Comparison of ENCODE assay signal across 16 cellular contexts in genomic region chr1:107804134-107804533, GRCh38.
DNase-seq lines count a peak whose midpoint lies in the region; ATAC-seq and TF ChIP-seq lines count a peak whose summit lies in the region.
"Had no signal": no experiment of that assay in that cellular context is flagged by ENCODE, and none has a peak within 500 bp of the region (broad histone marks: within the 10 kb centered on the region; RNA-seq: fewer than 3 reads in every experiment).

No MANE protein-coding gene starts in this region.

- H2BK15ac ChIP-seq in mesenchymal stem cell (ENCODE audit: low read depth, poor library complexity, severe bottlenecking), result no peak overlapping the region

- H2AK5ac ChIP-seq in mesenchymal stem cell (ENCODE audit: low read length, severe bottlenecking), result no peak overlapping the region

- no peak overlapping the region for H3K4me2 ChIP-seq in mesenchymal stem cell (ENCODE audit: low read length, poor library complexity, severe bottlenecking)

- no peak overlapping the region for H3K18ac ChIP-seq in mesenchymal stem cell (ENCODE audit: low read depth in 1 of 2, low read length in 2 of 2)

- no peaks in the 10 kb centered on the region for H3K36me3 Mint-ChIP-seq in CD4-positive, alpha-beta memory T cell
- no peaks in the 10 kb centered on the region for H3K36me3 Mint-ChIP-seq in dendritic cell treated with granulocyte-macrophage colony-stimulating factor and Interleukin-4, amounts not matched to agents 40 ng/mL and 50 ng/mL, for 4 days (ENCODE audit: low read depth)

- no peak overlapping the region for H2BK12ac ChIP-seq in mesenchymal stem cell (ENCODE audit: low read length in 2 of 2)

- no peak overlapping the region for H3K23ac ChIP-seq in mesenchymal stem cell (ENCODE audit: low read length in 2 of 2)

- H3K27ac ChIP-seq in CD4-positive, alpha-beta memory T cell (ENCODE audit: low read depth, low read length), result no peak overlapping the region
- H3K27ac ChIP-seq in prostate gland (no peak overlapping the region), mesenchymal stem cell (ENCODE audit: low read length, poor library complexity, severe bottlenecking) (no peak overlapping the region)
- H3K27ac ChIP-seq: C4-2B had no signal

- no peak overlapping the region for H4K91ac ChIP-seq in mesenchymal stem cell (ENCODE audit: low read length)

- H2BK5ac ChIP-seq in mesenchymal stem cell (ENCODE audit: low read depth, low read length, poor library complexity, severe bottlenecking), result no peak overlapping the region

- peaks cover 0 to 4% (median 2%) of the 10 kb centered on the region in 8 donors for H3K9me3 Mint-ChIP-seq in CD4-positive, alpha-beta memory T cell
- H3K9me3 Mint-ChIP-seq in dendritic cell treated with granulocyte-macrophage colony-stimulating factor and Interleukin-4, amounts not matched to agents 40 ng/mL and 50 ng/mL, for 4 days, result no peaks in the 10 kb centered on the region
- H3K9me3 Mint-ChIP-seq: HFFc6 had no signal

- WGBS in prostate gland, result 69% methylated on average over 1 of the region's 1 CpG
- WGBS in mesenchymal stem cell, result no CpG with 5 or more reads among the region's 1 CpG

- peaks cover 25 to 36% (median 31%) of the 10 kb centered on the region in 4 donors for H3K4me1 Mint-ChIP-seq in CD4-positive, alpha-beta memory T cell
- peaks cover 58% of the 10 kb centered on the region for H3K4me1 Mint-ChIP-seq in dendritic cell treated with granulocyte-macrophage colony-stimulating factor and Interleukin-4, amounts not matched to agents 40 ng/mL and 50 ng/mL, for 4 days (ENCODE audit: low read depth)
- H3K4me1 Mint-ChIP-seq: nephron progenitor cell had no signal

- peak overlapping the region in 6 of 7 donors; percentile 2 to 71 (median 18) for H3K27ac Mint-ChIP-seq in CD4-positive, alpha-beta memory T cell
- H3K27ac Mint-ChIP-seq in dendritic cell treated with granulocyte-macrophage colony-stimulating factor and Interleukin-4, amounts not matched to agents 40 ng/mL and 50 ng/mL, for 4 days, result peak overlapping the region; percentile 26
- H3K27ac Mint-ChIP-seq: HFFc6, nephron progenitor cell had no signal

- H3K79me1 ChIP-seq in mesenchymal stem cell (replicated peaks; ENCODE audit: low read length, poor library complexity, severe bottlenecking), result no peaks in the 10 kb centered on the region

- H4K8ac ChIP-seq in mesenchymal stem cell (ENCODE audit: low read length), result no peak overlapping the region

- CTCF ChIA-PET in CD4-positive, alpha-beta memory T cell (lab: Charles Lee; ENCODE audit: partially characterized antibody), result no interaction called here

- no peaks in the 10 kb centered on the region for H3K9me3 ChIP-seq in CD4-positive, alpha-beta memory T cell (ENCODE audit: control insufficient read depth in 1 of 2, low read length in 2 of 2)
- no peaks in the 10 kb centered on the region for H3K9me3 ChIP-seq in prostate gland
- peaks cover 6% of the 10 kb centered on the region for H3K9me3 ChIP-seq in mesenchymal stem cell (ENCODE audit: control insufficient read depth, low read length)

- H3K36me3 ChIP-seq in CD4-positive, alpha-beta memory T cell (ENCODE audit: insufficient read depth, low read length), result no peaks in the 10 kb centered on the region
- H3K36me3 ChIP-seq in prostate gland, result no peaks in the 10 kb centered on the region
- H3K36me3 ChIP-seq in mesenchymal stem cell (ENCODE audit: control insufficient read depth in 1 of 2, insufficient read depth in 2 of 2, low read depth in 1 of 2, low read length in 2 of 2), result no peaks in the 10 kb centered on the region

- ATAC-seq in HG03520 (IDR thresholded peaks at IDR 0.05; ENCODE audit: unreplicated experiment), result no peak

- H3K4ac ChIP-seq in mesenchymal stem cell (ENCODE audit: low read depth in 1 of 2, low read length in 2 of 2), result no peak overlapping the region

- H3K27me3 Mint-ChIP-seq in CD4-positive, alpha-beta memory T cell, result no peaks in the 10 kb centered on the region
- no peaks in the 10 kb centered on the region for H3K27me3 Mint-ChIP-seq in dendritic cell treated with granulocyte-macrophage colony-stimulating factor and Interleukin-4, amounts not matched to agents 40 ng/mL and 50 ng/mL, for 4 days

- peaks cover 24% of the 10 kb centered on the region for H3K4me1 ChIP-seq in CD4-positive, alpha-beta memory T cell (ENCODE audit: insufficient read depth, low read length)
- H3K4me1 ChIP-seq in prostate gland (replicated peaks), result no peaks in the 10 kb centered on the region
- no peaks in the 10 kb centered on the region for H3K4me1 ChIP-seq in mesenchymal stem cell (ENCODE audit: control insufficient read depth, insufficient read depth, low read depth, low read length)

- H3K14ac ChIP-seq in mesenchymal stem cell (ENCODE audit: low read length in 2 of 2), result no peak overlapping the region

- TF ChIP-seq CTCF in prostate gland (IDR thresholded peaks at IDR 0.05), result no peak

- DNase-seq in CD4-positive, alpha-beta memory T cell, result peak in 4 of 5 donors; percentile 15 to 46 (median 34)
- DNase-seq in Jurkat, Clone E6-1 (ENCODE audit: low read depth, low spot score), result peak; percentile 90
- DNase-seq in SIG-M5 treated with dmso at 0.1 percent for 504 hours (lab: John Stamatoyannopoulos, UW; ENCODE audit: unreplicated experiment) (peak; percentile 74), COR-L47 (lab: John Stamatoyannopoulos, UW) (no peak), prostate gland (ENCODE audit: low spot score) (no peak), mesenchymal stem cell (no peak)
- DNase-seq: activated CD4-positive, alpha-beta T cell treated with anti-CD3 and anti-CD28 coated beads, Interleukin-2, amount 50 U/mL, for 4 hours; head of caudate nucleus; HFFc6; NCI-H187 treated with DMSO at 0.1 percent for 48 hours; NCI-H748 treated with DMSO at 0.1 percent for 48 hours; nephron progenitor cell; SW 1271 had no signal

- no peak overlapping the region for H2AFZ ChIP-seq in mesenchymal stem cell (ENCODE audit: low read depth, low read length)

- TF ChIP-seq POLR2A in prostate gland (IDR thresholded peaks at IDR 0.05), result no peak

- H3K27me3 ChIP-seq in CD4-positive, alpha-beta memory T cell (ENCODE audit: insufficient read depth, low read length), result no peaks in the 10 kb centered on the region
- H3K27me3 ChIP-seq in prostate gland (replicated peaks; ENCODE audit: insufficient read depth), result no peaks in the 10 kb centered on the region
- H3K27me3 ChIP-seq in mesenchymal stem cell (ENCODE audit: control insufficient read depth in 1 of 2, insufficient read depth in 1 of 2, low read length in 2 of 2), result no peaks in the 10 kb centered on the region

- intact Hi-C loops in CD4-positive, alpha-beta memory T cell (cut with micrococcal nuclease), result no loop called here
- intact Hi-C loops in dendritic cell treated with granulocyte-macrophage colony-stimulating factor and Interleukin-4, amounts not matched to agents 40 ng/mL and 50 ng/mL, for 4 days (cut with micrococcal nuclease), result loop anchor here (5.0 kb wide), 1 partner anchor 38 kb away; no protein-coding TSS in a partner anchor
- intact Hi-C loops in prostate gland (cut with DNase I), result no loop called here

- H3K9ac ChIP-seq in mesenchymal stem cell (ENCODE audit: low read length), result no peak overlapping the region

- no peak overlapping the region for H2BK120ac ChIP-seq in mesenchymal stem cell (ENCODE audit: low read depth, low read length)

- H3K4me3 Mint-ChIP-seq in CD4-positive, alpha-beta memory T cell, result peak overlapping the region in 6 of 8 donors; percentile 3 to 66 (median 38)
- no peak overlapping the region for H3K4me3 Mint-ChIP-seq in dendritic cell treated with granulocyte-macrophage colony-stimulating factor and Interleukin-4, amounts not matched to agents 40 ng/mL and 50 ng/mL, for 4 days
- H3K4me3 Mint-ChIP-seq: HFFc6, nephron progenitor cell had no signal

- POLR2A ChIA-PET in CD4-positive, alpha-beta memory T cell (lab: Charles Lee; ENCODE audit: partially characterized antibody), result no interaction called here

- no peak overlapping the region for H3K4me3 ChIP-seq in CD4-positive, alpha-beta memory T cell (ENCODE audit: low read length in 2 of 2)
- H3K4me3 ChIP-seq in Jurkat, Clone E6-1 (ENCODE audit: low read length), result peak overlapping the region; percentile 30
- H3K4me3 ChIP-seq in prostate gland (no peak overlapping the region), mesenchymal stem cell (ENCODE audit: insufficient read depth in 1 of 2, low read depth in 1 of 2, low read length in 2 of 2) (no peak overlapping the region)

Comparison
In these comparisons a context has a peak if more than half of its experiments do, and no peak if none do; other contexts are left out.
1. DNase-seq: peak in CD4-positive, alpha-beta memory T cell (4 of 5), Jurkat, Clone E6-1 (single experiment) and SIG-M5 treated with dmso at 0.1 percent for 504 hours (single experiment); none in COR-L47 (single experiment), prostate gland (single experiment) and mesenchymal stem cell (single experiment).